15 cellular contexts compared by ENCODE assay signal in the genomic region with DNA sequence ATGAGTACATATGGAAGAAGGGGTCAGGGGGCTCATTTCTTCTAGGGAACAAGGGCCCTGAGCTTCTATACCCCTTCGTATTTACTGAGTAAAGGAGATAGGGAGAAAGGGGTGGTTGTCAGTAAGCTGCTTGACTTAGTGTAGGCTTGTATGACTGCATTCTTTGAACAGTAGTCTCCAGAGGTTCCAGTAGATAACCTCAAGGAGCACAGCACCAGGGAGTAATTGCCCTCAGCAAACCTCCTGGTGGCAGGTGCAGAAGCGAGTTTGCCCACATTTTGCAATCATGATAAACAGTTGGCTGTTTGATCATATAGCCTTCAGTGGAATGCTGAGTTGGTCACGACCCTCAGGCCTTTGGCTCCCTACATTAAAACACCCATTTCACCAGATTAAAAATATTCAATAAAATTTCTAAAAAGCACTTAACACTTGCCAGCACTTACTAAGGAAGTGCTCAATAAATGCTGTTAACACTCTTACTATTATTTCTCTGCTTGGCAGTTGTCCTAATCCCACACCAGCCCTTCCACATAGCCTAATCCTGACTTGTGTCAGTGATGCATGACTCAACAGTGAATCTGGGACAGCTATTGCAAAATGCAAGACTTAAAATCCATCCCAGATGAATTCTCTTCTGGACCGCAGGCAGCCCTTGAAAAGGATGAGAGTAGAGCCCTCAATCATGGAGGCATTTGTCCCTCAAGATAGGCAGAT. TPM values are rescaled to one million over a fixed set of nuclear protein-coding genes. Genes with fewer than 3 reads are reported as not detected.
DNase-seq lines count a peak whose midpoint lies in the region; ATAC-seq and TF ChIP-seq lines count a peak whose summit lies in the region.
"Had no signal": no experiment of that assay in that cellular context is flagged by ENCODE, and none has a peak within 500 bp of the region (broad histone marks: within the 10 kb centered on the region; RNA-seq: fewer than 3 reads in every experiment).

No MANE protein-coding gene starts in this region.

- H3K4me1 Mint-ChIP-seq in CD8-positive, alpha-beta T cell (ENCODE audit: low read depth) = peaks cover 18% of the 10 kb centered on the region

- no peak overlapping the region for H3K27ac Mint-ChIP-seq in CD8-positive, alpha-beta T cell
- H3K27ac Mint-ChIP-seq: activated CD4-positive, alpha-beta T cell treated with anti-CD3 and anti-CD28 coated beads, Interleukin-2, amount 10 ng/mL, durations not matched to agents 7 days and 5 days; activated naive CD4-positive, alpha-beta T cell treated with anti-CD3 and anti-CD28 coated beads for 36 hours had no signal

- intact Hi-C loops in PC-9 (cut with micrococcal nuclease; ENCODE audit: unreplicated experiment) (no loop called here), gastrocnemius medialis (cut with DNase I; ENCODE audit: low total_unique reads) (no loop called here), lower lobe of right lung (cut with DNase I) (no loop called here)
- intact Hi-C loops in CD8-positive, alpha-beta T cell (cut with DNase I, micrococcal nuclease) = loop anchor here in 1 of 2 experiments (5.0 kb wide), 1 partner anchor 52 kb away; no protein-coding TSS in a partner anchor

- H2AFZ ChIP-seq in PC-9 (no peak overlapping the region), fibroblast of lung (ENCODE audit: low read length) (no peak overlapping the region)

- H3K79me2 ChIP-seq in PC-9 (ENCODE audit: low read depth) = no peaks in the 10 kb centered on the region
- H3K79me2 ChIP-seq in fibroblast of lung (ENCODE audit: control insufficient read depth, insufficient read depth, low read length) = no peaks in the 10 kb centered on the region

- CTCF ChIA-PET in PC-9 (lab: Charles Lee) = interaction anchor here (0.6 kb wide), 1 partner anchor 26 kb away, joined by 3 read pairs; no protein-coding TSS in a partner anchor
- CTCF ChIA-PET in CD8-positive, alpha-beta T cell (lab: Charles Lee) = interaction anchor here (0.6 to 1.7 kb wide), 2 partner anchors 74 to 448 kb away, joined by 3 read pairs; no protein-coding TSS in a partner anchor

- no peak for TF ChIP-seq POLR2A in gastrocnemius medialis (IDR thresholded peaks at IDR 0.05)

- H3K27me3 ChIP-seq in PC-9 (ENCODE audit: insufficient read depth, low read depth) (no peaks in the 10 kb centered on the region), fibroblast of lung (ENCODE audit: control insufficient read depth, insufficient read depth, low read length) (no peaks in the 10 kb centered on the region), gastrocnemius medialis (no peaks in the 10 kb centered on the region), lower lobe of right lung (ENCODE audit: low read depth) (no peaks in the 10 kb centered on the region)
- no peaks in the 10 kb centered on the region for H3K27me3 ChIP-seq in CD8-positive, alpha-beta T cell (ENCODE audit: insufficient read depth, low read length)
- H3K27me3 ChIP-seq: dorsolateral prefrontal cortex had no signal

- peaks cover 15% of the 10 kb centered on the region for H3K4me1 ChIP-seq in PC-9 (replicated peaks; ENCODE audit: insufficient read depth)
- H3K4me1 ChIP-seq in fibroblast of lung (ENCODE audit: control insufficient read depth, extremely low read depth, insufficient read depth, low read length) = peaks cover 4% of the 10 kb centered on the region
- peaks cover 17 to 21% of the 10 kb centered on the region in 2 donors for H3K4me1 ChIP-seq in gastrocnemius medialis
- H3K4me1 ChIP-seq in CD8-positive, alpha-beta T cell (ENCODE audit: insufficient read depth, low read length) = peaks cover 4% of the 10 kb centered on the region
- peaks cover 28% of the 10 kb centered on the region for H3K4me1 ChIP-seq in lower lobe of right lung

- H3K4me3 ChIP-seq in PC-9 (no peak overlapping the region), fibroblast of lung (replicated peaks in 1 of 4; ENCODE audit: control extremely low read depth in 1 of 4, insufficient read depth in 1 of 4, low read depth in 3 of 4, low read length in 4 of 4) (no peak overlapping the region), gastrocnemius medialis (no peak overlapping the region), lower lobe of right lung (no peak overlapping the region)
- H3K4me3 ChIP-seq in CD8-positive, alpha-beta T cell (ENCODE audit: low read depth, low read length) = no peak overlapping the region
- H3K4me3 ChIP-seq: dorsolateral prefrontal cortex, mucosa of descending colon had no signal

- ATAC-seq in gastrocnemius medialis (peak; percentile 44 to 69), lower lobe of right lung (no peak), left lobe of liver (no peak)
- ATAC-seq in CD8-positive, alpha-beta T cell = no peak
- ATAC-seq: mucosa of descending colon had no signal

- H3K4me3 Mint-ChIP-seq in CD8-positive, alpha-beta T cell = no peak overlapping the region
- H3K4me3 Mint-ChIP-seq: activated CD4-positive, alpha-beta T cell treated with anti-CD3 and anti-CD28 coated beads, Interleukin-2, amount 10 ng/mL, durations not matched to agents 7 days and 5 days; activated naive CD4-positive, alpha-beta T cell treated with anti-CD3 and anti-CD28 coated beads for 36 hours had no signal

- no peaks in the 10 kb centered on the region for H3K9me2 ChIP-seq in PC-9 (ENCODE audit: insufficient read depth)

- POLR2A ChIA-PET in PC-9 (lab: Charles Lee; ENCODE audit: unreplicated experiment) = no interaction called here
- POLR2A ChIA-PET in CD8-positive, alpha-beta T cell (lab: Charles Lee) = no interaction called here

- H3K27ac ChIP-seq in PC-9 (no peak overlapping the region), fibroblast of lung (ENCODE audit: insufficient read depth, low read length) (no peak overlapping the region), gastrocnemius medialis (peak overlapping the region; percentile 50 to 72 (median 68)), lower lobe of right lung (no peak overlapping the region)
- no peak overlapping the region for H3K27ac ChIP-seq in CD8-positive, alpha-beta T cell (ENCODE audit: low read depth, low read length)
- H3K27ac ChIP-seq: dorsolateral prefrontal cortex had no signal

- no peak for TF ChIP-seq CTCF in PC-9 (conservative IDR thresholded peaks at IDR 0.05)
- no peak for TF ChIP-seq CTCF in fibroblast of lung (conservative IDR thresholded peaks at IDR 0.05 in 1 of 2, IDR thresholded peaks at IDR 0.05 in 1 of 2; ENCODE audit: low read depth in 1 of 2, low read length in 2 of 2)
- no peak for TF ChIP-seq CTCF in gastrocnemius medialis (IDR thresholded peaks at IDR 0.05 in 4 of 5, conservative IDR thresholded peaks at IDR 0.05 in 1 of 5)
- TF ChIP-seq CTCF in CD8-positive, alpha-beta T cell (IDR thresholded peaks at IDR 0.05) = no peak
- no peak for TF ChIP-seq CTCF in lower lobe of right lung (IDR thresholded peaks at IDR 0.05)

- H3K4me2 ChIP-seq in PC-9 (0 out of 2 replicates have a peak overlapping the region, but pooled peaks have one; percentile 28), fibroblast of lung (ENCODE audit: extremely low read depth, insufficient read depth, low read length) (no peak overlapping the region)

- no peaks in the 10 kb centered on the region for H3K27me3 Mint-ChIP-seq in CD8-positive, alpha-beta T cell (ENCODE audit: low read depth)
- H3K27me3 Mint-ChIP-seq: activated CD4-positive, alpha-beta T cell treated with anti-CD3 and anti-CD28 coated beads, Interleukin-2, amount 10 ng/mL, durations not matched to agents 7 days and 5 days had no signal

- H4K20me1 ChIP-seq in PC-9 (ENCODE audit: insufficient read depth) = no peaks in the 10 kb centered on the region
- no peaks in the 10 kb centered on the region for H4K20me1 ChIP-seq in fibroblast of lung (ENCODE audit: control insufficient read depth, extremely low read depth, insufficient read depth, low read length)

- DNase-seq in GM03348 (ENCODE audit: low spot score) = peak; percentile 85
- DNase-seq in PC-9 = peak in 1 of 2 experiments; percentile 74
- peak; percentile 85 to 91 for DNase-seq in fibroblast of lung (ENCODE audit: low read depth in 2 of 2)
- peak; percentile 34 to 48 for DNase-seq in gastrocnemius medialis
- no peak for DNase-seq in CD8-positive, alpha-beta T cell
- no peak for DNase-seq in ureter (ENCODE audit: low spot score)
- DNase-seq in lower lobe of right lung = no peak
- DNase-seq in left lobe of liver (ENCODE audit: low spot score) = no peak
- DNase-seq: activated CD4-positive, alpha-beta T cell treated with anti-CD3 and anti-CD28 coated beads, Interleukin-2, amount 10 ng/mL, durations not matched to agents 7 days and 5 days; activated naive CD4-positive, alpha-beta T cell treated with anti-CD3 and anti-CD28 coated beads for 36 hours; dorsolateral prefrontal cortex; GOT3; Karpas-422; mucosa of descending colon; NCI-H524 treated with DMSO at 0.1 percent for 48 hours had no signal

- in situ Hi-C loops in gastrocnemius medialis (cut with MboI; ENCODE audit: low sequenced_read_pairs in 4 of 4) = loop anchor here in 2 of 4 donors (10.0 kb wide), 1 partner anchor 50 kb away; no protein-coding TSS in a partner anchor

- H3K9me3 ChIP-seq in PC-9 (ENCODE audit: insufficient read depth, low read depth) (no peaks in the 10 kb centered on the region), fibroblast of lung (ENCODE audit: control insufficient read depth, insufficient read depth, low read depth, low read length) (no peaks in the 10 kb centered on the region), gastrocnemius medialis (no peaks in the 10 kb centered on the region), lower lobe of right lung (no peaks in the 10 kb centered on the region)
- no peaks in the 10 kb centered on the region for H3K9me3 ChIP-seq in CD8-positive, alpha-beta T cell (ENCODE audit: low read length)
- H3K9me3 ChIP-seq: mucosa of descending colon had no signal

- no peak overlapping the region for H3K9ac ChIP-seq in fibroblast of lung (ENCODE audit: insufficient read depth, low read length)

- H3K9me3 Mint-ChIP-seq in CD8-positive, alpha-beta T cell = no peaks in the 10 kb centered on the region
- H3K9me3 Mint-ChIP-seq: activated CD4-positive, alpha-beta T cell treated with anti-CD3 and anti-CD28 coated beads, Interleukin-2, amount 10 ng/mL, durations not matched to agents 7 days and 5 days; activated naive CD4-positive, alpha-beta T cell treated with anti-CD3 and anti-CD28 coated beads for 36 hours had no signal

- H3K36me3 ChIP-seq in PC-9 (ENCODE audit: low read depth) (no peaks in the 10 kb centered on the region), fibroblast of lung (ENCODE audit: control insufficient read depth, insufficient read depth, low read length) (no peaks in the 10 kb centered on the region), gastrocnemius medialis (no peaks in the 10 kb centered on the region), lower lobe of right lung (no peaks in the 10 kb centered on the region)
- H3K36me3 ChIP-seq in CD8-positive, alpha-beta T cell (ENCODE audit: insufficient read depth, low read length) = no peaks in the 10 kb centered on the region

- H3F3A ChIP-seq in PC-9 (ENCODE audit: insufficient read depth, low read depth) = peaks cover 15% of the 10 kb centered on the region

- BruUV-seq in PC-9 (replicated peaks; lab: Mats Ljungman, UMichigan) = no TSS peak

- peaks cover 16% of the 10 kb centered on the region for H3K36me3 Mint-ChIP-seq in CD8-positive, alpha-beta T cell

RNA-seq across cellular contexts. Expression of gene DHRS4L2, which starts 3.7 kb away (rescaled TPM):
- total RNA-seq in PC-9 (2021) (14.8 and 22.8 TPM in 2 replicates), fibroblast of lung (16.7 and 22.6 TPM in 2 replicates), gastrocnemius medialis (10 to 100 TPM; 12.1 to 40.2 (median 25.0) TPM), ureter (30.3 TPM), lower lobe of right lung (19.4 TPM), left lobe of liver (46.4 TPM)
- polyA plus RNA-seq in fibroblast of lung = 12.7 and 12.8 TPM in 2 replicates
- 27.8 and 33.6 TPM in 2 replicates for polyA plus RNA-seq in fibroblast of lung (2012)
- 22.4 and 58.6 TPM in 2 replicates for polyA minus RNA-seq in fibroblast of lung (ENCODE audit: low replicate concordance)
- total RNA-seq in CD8-positive, alpha-beta T cell = 1 to 10 TPM; 7.6 to 8.1 TPM

RNA-seq across cellular contexts. Expression of gene DHRS4, which starts 31.5 kb away (rescaled TPM):
- total RNA-seq in PC-9 (2021) (17.6 and 24.1 TPM in 2 replicates), fibroblast of lung (51.9 and 54.7 TPM in 2 replicates), gastrocnemius medialis (10 to 100 TPM; 26.0 to 56.2 (median 44.1) TPM), ureter (21.2 TPM), lower lobe of right lung (35.4 TPM), left lobe of liver (59.0 TPM)
- polyA plus RNA-seq in fibroblast of lung = 28.9 and 30.5 TPM in 2 replicates
- polyA plus RNA-seq in fibroblast of lung (2012) = 50.4 and 52.7 TPM in 2 replicates
- polyA minus RNA-seq in fibroblast of lung (ENCODE audit: low replicate concordance) = 9.7 and 24.7 TPM in 2 replicates
- 1 to 10 TPM; 6.8 to 7.1 TPM for total RNA-seq in CD8-positive, alpha-beta T cell

Comparison
In these comparisons a context has a peak if more than half of its experiments do, and no peak if none do; other contexts are left out.
1. DNase-seq: peak in GM03348 (single experiment), fibroblast of lung (2 of 2) and gastrocnemius medialis (2 of 2); none in CD8-positive, alpha-beta T cell (0 of 7), ureter (single experiment), lower lobe of right lung (single experiment) and left lobe of liver (single experiment).
2. H3K27ac ChIP-seq: peak in gastrocnemius medialis (4 of 4); none in PC-9 (single experiment), fibroblast of lung (single experiment), CD8-positive, alpha-beta T cell (single experiment) and lower lobe of right lung (single experiment).
3. ATAC-seq: peak in gastrocnemius medialis (2 of 2); none in CD8-positive, alpha-beta T cell (single experiment), lower lobe of right lung (0 of 2) and left lobe of liver (single experiment).